14 cellular contexts compared by ENCODE assay signal in the genomic region with DNA sequence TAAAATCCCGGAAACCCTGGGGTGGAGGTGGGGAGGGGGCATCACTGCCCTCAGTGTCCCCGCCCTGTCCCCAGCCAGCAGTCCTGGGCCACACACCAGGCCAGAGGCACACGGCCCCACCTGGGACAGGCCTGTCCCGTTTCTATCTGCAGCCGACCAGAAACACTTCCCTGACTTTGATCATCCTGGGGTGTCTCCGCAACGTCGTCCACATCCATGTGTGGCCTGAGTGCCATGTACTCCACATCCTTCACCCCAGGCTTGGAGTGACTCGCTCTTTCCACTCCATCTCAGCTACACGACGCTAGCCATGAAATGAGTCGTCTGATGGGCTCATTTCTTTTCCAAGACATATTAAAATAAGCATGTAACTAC. TPM values are rescaled to one million over a fixed set of nuclear protein-coding genes. Genes with fewer than 3 reads are reported as not detected.
A peak's percentile ranks its signal among the peaks of the same experiment; 100 is the strongest.
DNase-seq lines count a peak whose midpoint lies in the region; ATAC-seq and TF ChIP-seq lines count a peak whose summit lies in the region.
"Had no signal": no experiment of that assay in that cellular context is flagged by ENCODE, and none has a peak within 500 bp of the region (broad histone marks: within the 10 kb centered on the region; RNA-seq: fewer than 3 reads in every experiment).

No MANE protein-coding gene starts in this region.

- no peaks in the 10 kb centered on the region for H3K27me3 Mint-ChIP-seq in activated T-helper 17 cell treated with anti-CD3 and anti-CD28 coated beads, Interleukin-2, amount 50 U/mL, for 72 hours
- H3K27me3 Mint-ChIP-seq in activated T-cell treated with anti-CD3 and anti-CD28 coated beads, Interleukin-2, amount 50 U/mL, for 72 hours (ENCODE audit: low read depth) = no peaks in the 10 kb centered on the region

- H3K36me3 Mint-ChIP-seq in activated T-helper 17 cell treated with anti-CD3 and anti-CD28 coated beads, Interleukin-2, amount 50 U/mL, for 72 hours (ENCODE audit: low read depth) = no peaks in the 10 kb centered on the region
- no peaks in the 10 kb centered on the region for H3K36me3 Mint-ChIP-seq in activated T-cell treated with anti-CD3 and anti-CD28 coated beads, Interleukin-2, amount 50 U/mL, for 72 hours (ENCODE audit: insufficient read depth in 2 of 2)

- no peak overlapping the region for H3K4me3 ChIP-seq in coronary artery
- H3K4me3 ChIP-seq: esophagus squamous epithelium, vagina had no signal

- no peak for ATAC-seq in activated T-helper 17 cell treated with anti-CD3 and anti-CD28 coated beads, Interleukin-2, amount 50 U/mL, for 72 hours (replicated peaks)
- ATAC-seq in GM21423 (IDR thresholded peaks at IDR 0.05; ENCODE audit: unreplicated experiment) (no peak), HG03095 (IDR thresholded peaks at IDR 0.05; ENCODE audit: unreplicated experiment) (no peak)
- no peak for ATAC-seq in activated T-cell treated with anti-CD3 and anti-CD28 coated beads, Interleukin-2, amount 50 U/mL, for 72 hours (replicated peaks in 1 of 2)

- H3K4me3 Mint-ChIP-seq in activated T-helper 17 cell treated with anti-CD3 and anti-CD28 coated beads, Interleukin-2, amount 50 U/mL, for 72 hours = no peak overlapping the region
- no peak overlapping the region for H3K4me3 Mint-ChIP-seq in activated T-cell treated with anti-CD3 and anti-CD28 coated beads, Interleukin-2, amount 50 U/mL, for 72 hours
- H3K4me3 Mint-ChIP-seq: neural crest cell had no signal

- in situ Hi-C loops in ACHN (cut with HindIII; ENCODE audit: low pct_ligation_motif_present, low pct_unique_long_range_greater_than_20kb, low sequenced_read_pairs) = no loop called here

- H3K27ac ChIP-seq in coronary artery = no peak overlapping the region
- H3K27ac ChIP-seq: esophagus squamous epithelium had no signal

- H3K4me1 Mint-ChIP-seq in activated T-helper 17 cell treated with anti-CD3 and anti-CD28 coated beads, Interleukin-2, amount 50 U/mL, for 72 hours = no peaks in the 10 kb centered on the region
- H3K4me1 Mint-ChIP-seq in activated T-cell treated with anti-CD3 and anti-CD28 coated beads, Interleukin-2, amount 50 U/mL, for 72 hours (ENCODE audit: low read depth) = peaks cover 4% of the 10 kb centered on the region

- H3K9me3 Mint-ChIP-seq in activated T-helper 17 cell treated with anti-CD3 and anti-CD28 coated beads, Interleukin-2, amount 50 U/mL, for 72 hours = no peaks in the 10 kb centered on the region
- H3K9me3 Mint-ChIP-seq in activated T-cell treated with anti-CD3 and anti-CD28 coated beads, Interleukin-2, amount 50 U/mL, for 72 hours = no peaks in the 10 kb centered on the region
- H3K9me3 Mint-ChIP-seq: activated T-helper 2 cell treated with anti-CD3 and anti-CD28 coated beads, Interferon-gamma antibody, Interleukin-2, Interleukin-4, amounts not matched to agents 10 μg/mL and 5 μg/mL and 100 μg/mL, durations not matched to agents 14 hours and 24 hours and 36 hours; neural crest cell had no signal

- peak overlapping the region; percentile 6 for H3K27ac Mint-ChIP-seq in activated T-helper 17 cell treated with anti-CD3 and anti-CD28 coated beads, Interleukin-2, amount 50 U/mL, for 72 hours
- H3K27ac Mint-ChIP-seq in activated T-cell treated with anti-CD3 and anti-CD28 coated beads, Interleukin-2, amount 50 U/mL, for 72 hours = no peak overlapping the region
- H3K27ac Mint-ChIP-seq: activated T-helper 2 cell treated with anti-CD3 and anti-CD28 coated beads, Interferon-gamma antibody, Interleukin-2, Interleukin-4, amounts not matched to agents 10 μg/mL and 5 μg/mL and 100 μg/mL, durations not matched to agents 14 hours and 24 hours and 36 hours had no signal

- DNase-seq in ACHN = peak; percentile 51
- peak; percentile 59 for DNase-seq in H4 (ENCODE audit: low spot score)
- peak; percentile 41 for DNase-seq in kidney tubule cell (ENCODE audit: low spot score)
- DNase-seq in activated T-cell treated with anti-CD3 and anti-CD28 coated beads, Interleukin-2, amount 50 U/mL, for 72 hours = no peak
- no peak for DNase-seq in coronary artery (ENCODE audit: low spot score)
- DNase-seq: activated CD4-positive, CD25-positive, alpha-beta regulatory T cell; esophagus squamous epithelium; kidney glomerular epithelial cell had no signal

- no peak for TF ChIP-seq CTCF in coronary artery (IDR thresholded peaks at IDR 0.05)

RNA-seq across cellular contexts. Expression of gene RASD1, which starts 19.7 kb away (rescaled TPM):
- total RNA-seq in H4 (2014; rRNA removed; shearing (Covaris generic)) = not detected in 2 replicates
- total RNA-seq in activated T-helper 17 cell treated with anti-CD3 and anti-CD28 coated beads, Interleukin-2, amount 50 U/mL, for 72 hours = 1 to 10 TPM; 1.3 TPM
- total RNA-seq in activated T-cell treated with anti-CD3 and anti-CD28 coated beads, Interleukin-2, amount 50 U/mL, for 72 hours = 1 to 10 TPM; 1.6 to 3.0 TPM

RNA-seq across cellular contexts. Expression of gene MED9, which starts 39.1 kb away (rescaled TPM):
- 11.9 and 17.5 TPM in 2 replicates for total RNA-seq in H4 (2014; rRNA removed; shearing (Covaris generic))
- 10 to 100 TPM; 12.3 to 14.9 TPM for total RNA-seq in activated T-helper 17 cell treated with anti-CD3 and anti-CD28 coated beads, Interleukin-2, amount 50 U/mL, for 72 hours
- total RNA-seq in activated T-cell treated with anti-CD3 and anti-CD28 coated beads, Interleukin-2, amount 50 U/mL, for 72 hours = 10 to 100 TPM; 15.0 to 15.5 TPM

Comparison
In these comparisons a context has a peak if more than half of its experiments do, and no peak if none do; other contexts are left out.
1. DNase-seq: peak in ACHN (single experiment), H4 (single experiment) and kidney tubule cell (single experiment); none in activated T-cell treated with anti-CD3 and anti-CD28 coated beads, Interleukin-2, amount 50 U/mL, for 72 hours (0 of 2) and coronary artery (single experiment).